In genomic region chr5:90514520-90514919, GRCh38 we compare ENCODE assay signal across 7 cellular contexts. TPM values are rescaled to one million over a fixed set of nuclear protein-coding genes. Genes with fewer than 3 reads are reported as not detected.
"Had no signal": no experiment of that assay in that cellular context is flagged by ENCODE, and none has a peak within 500 bp of the region (broad histone marks: within the 10 kb centered on the region; RNA-seq: fewer than 3 reads in every experiment).

No MANE protein-coding gene starts in this region.

- DNase-seq: H7, HCEC 1CT, IMR-90, KG1 had no signal

- H3K27ac ChIP-seq: HL-60 had no signal

- H2AFZ ChIP-seq: GM23338 had no signal

- H3K27ac Mint-ChIP-seq: GM23338 had no signal

- H3K4me3 Mint-ChIP-seq: GM23338 had no signal

- H3K9me3 Mint-ChIP-seq: GM23338 had no signal

- H3K4me2 ChIP-seq: GM23338 had no signal

- ATAC-seq: K562 had no signal

- H3K4me3 ChIP-seq: GM23338, K562 had no signal

RNA-seq across cellular contexts. Expression of gene ADGRV1, which starts 44.1 kb away (rescaled TPM):
- polyA plus RNA-seq: IMR-90 had no signal
